Comparison of ENCODE assay signal across 16 cellular contexts in the genomic region with DNA sequence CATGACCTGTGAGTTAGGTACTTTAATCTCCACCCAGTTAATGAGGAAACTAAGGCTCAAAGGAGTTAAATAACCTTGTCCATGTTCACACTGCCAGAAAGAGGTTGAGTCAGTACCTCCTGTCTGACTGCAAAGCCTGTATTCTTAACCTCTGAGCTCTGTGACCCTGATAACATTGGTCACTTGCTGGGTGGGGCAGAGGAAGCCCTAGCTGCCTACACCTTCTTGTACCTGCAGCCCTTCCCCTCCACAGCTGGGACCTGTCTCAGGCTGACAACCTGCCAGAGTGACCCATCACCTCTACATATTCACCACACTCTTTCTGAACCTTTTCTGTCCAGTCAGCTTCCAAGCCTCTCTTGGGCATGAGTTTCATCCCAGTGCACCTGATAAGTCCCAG.
DNase-seq lines count a peak whose midpoint lies in the region; TF ChIP-seq lines count a peak whose summit lies in the region.
"Had no signal": no experiment of that assay in that cellular context is flagged by ENCODE, and none has a peak within 500 bp of the region (broad histone marks: within the 10 kb centered on the region; RNA-seq: fewer than 3 reads in every experiment).

No MANE protein-coding gene starts in this region.

- H3K9me3 ChIP-seq in mammary epithelial cell (replicated peaks; ENCODE audit: insufficient read depth, low read length), result no peaks in the 10 kb centered on the region
- H3K9me3 ChIP-seq in breast epithelium, result no peaks in the 10 kb centered on the region
- H3K9me3 ChIP-seq in esophagus (ENCODE audit: control insufficient read depth in 2 of 2, insufficient read depth in 1 of 2, low read depth in 1 of 2, low read length in 1 of 2), result no peaks in the 10 kb centered on the region
- no peaks in the 10 kb centered on the region for H3K9me3 ChIP-seq in mucosa of rectum (ENCODE audit: control insufficient read depth in 2 of 2, low read length in 2 of 2)
- H3K9me3 ChIP-seq: SJSA1 had no signal

- H3K27me3 ChIP-seq in mammary epithelial cell (ENCODE audit: insufficient read depth, low read length) (no peaks in the 10 kb centered on the region), breast epithelium (no peaks in the 10 kb centered on the region), esophagus (ENCODE audit: control insufficient read depth in 1 of 2, insufficient read depth in 2 of 2, low read length in 2 of 2) (no peaks in the 10 kb centered on the region), mucosa of rectum (ENCODE audit: control insufficient read depth in 2 of 2, insufficient read depth in 2 of 2, low read length in 2 of 2) (peaks cover 0 to 1% of the 10 kb centered on the region in 2 donors)
- H3K27me3 ChIP-seq: SJSA1 had no signal

- H3K36me3 ChIP-seq in mammary epithelial cell (ENCODE audit: insufficient read depth, low read length) (no peaks in the 10 kb centered on the region), breast epithelium (no peaks in the 10 kb centered on the region), esophagus (ENCODE audit: control insufficient read depth in 2 of 2, insufficient read depth in 2 of 2, low read length in 1 of 2) (no peaks in the 10 kb centered on the region), mucosa of rectum (ENCODE audit: control insufficient read depth in 2 of 2, insufficient read depth in 2 of 2, low read length in 2 of 2) (no peaks in the 10 kb centered on the region)
- H3K36me3 ChIP-seq: SJSA1 had no signal

- CTCF ChIA-PET in mammary epithelial cell (lab: Charles Lee; ENCODE audit: low non-redundant PET), result no interaction called here
- CTCF ChIA-PET in GM10248 (lab: Yijun Ruan, JAX), result interaction anchor here (1.0 to 1.4 kb wide), 2 partner anchors 13 to 60 kb away, joined by 3 to 4 read pairs; no protein-coding TSS in a partner anchor

- DNase-seq in mammary epithelial cell (peak; percentile 23), breast epithelium (ENCODE audit: low spot score in 2 of 2) (no peak), NCI-H1930 (lab: John Stamatoyannopoulos, UW) (no peak), HPDE6-E6E7 (ENCODE audit: extremely low spot score) (no peak), GM10248 (ENCODE audit: extremely low spot score) (no peak), NCI-H446 (lab: John Stamatoyannopoulos, UW) (no peak)
- DNase-seq: DMS 273 treated with DMSO at 0.1 percent for 48 hours, DND-41, GM23248, HCEC 1CT, NCI-H1694, NCI-H82 had no signal

- H4K20me1 ChIP-seq in mammary epithelial cell (ENCODE audit: insufficient read depth, low read length), result no peaks in the 10 kb centered on the region

- POLR2A ChIA-PET in GM10248 (lab: Yijun Ruan, JAX), result no interaction called here

- dilution Hi-C loops in mammary epithelial cell (cut with HindIII; ENCODE audit: low sequenced_read_pairs), result no loop called here

- H3K4me3 ChIP-seq in mammary epithelial cell (replicated peaks in 1 of 3; ENCODE audit: insufficient read depth in 1 of 3, low read depth in 2 of 3, low read length in 3 of 3) (no peak overlapping the region), breast epithelium (no peak overlapping the region), esophagus (ENCODE audit: low read depth in 1 of 2, low read length in 2 of 2) (no peak overlapping the region), mucosa of rectum (ENCODE audit: low read length in 2 of 2) (no peak overlapping the region)
- H3K4me3 ChIP-seq: GM23248, SJSA1 had no signal

- intact Hi-C loops in mammary epithelial cell (cut with micrococcal nuclease), result no loop called here
- intact Hi-C loops in breast epithelium (cut with DNase I; ENCODE audit: low total_unique reads), result no loop called here

- H3K27ac ChIP-seq in mammary epithelial cell (ENCODE audit: insufficient read depth, low read depth, low read length) (no peak overlapping the region), breast epithelium (no peak overlapping the region), esophagus (ENCODE audit: low read depth in 2 of 2, low read length in 1 of 2) (peak overlapping the region; percentile 44 to 90), mucosa of rectum (ENCODE audit: low read depth in 2 of 2, low read length in 2 of 2) (peak overlapping the region; percentile 27 to 67)
- H3K27ac ChIP-seq: 22Rv1, GM23248, SJSA1 had no signal

- H3K4me2 ChIP-seq in mammary epithelial cell (ENCODE audit: insufficient read depth, low read depth, low read length), result no peak overlapping the region

- BruUV-seq in mammary epithelial cell (replicated peaks; lab: Mats Ljungman, UMichigan), result no TSS peak

- H2AFZ ChIP-seq in mammary epithelial cell (ENCODE audit: low read depth, low read length), result no peak overlapping the region
- H2AFZ ChIP-seq: GM23248 had no signal

- in situ Hi-C loops in mammary epithelial cell (cut with MboI; ENCODE audit: low sequenced_read_pairs in 2 of 2), result no loop called here

- no peaks in the 10 kb centered on the region for H3K79me2 ChIP-seq in mammary epithelial cell (ENCODE audit: insufficient read depth, low read length)

- TF ChIP-seq CTCF in mammary epithelial cell (conservative IDR thresholded peaks at IDR 0.05 in 1 of 2, IDR thresholded peaks at IDR 0.05 in 1 of 2; ENCODE audit: extremely low read depth in 1 of 2, insufficient read depth in 1 of 2, low read depth in 1 of 2, low read length in 2 of 2) (no peak), breast epithelium (IDR thresholded peaks at IDR 0.05) (no peak), GM10248 (IDR thresholded peaks at IDR 0.05; ENCODE audit: control extremely low read depth, extremely low read depth, low read depth, missing control alignments) (no peak)

- TF ChIP-seq POLR2A in breast epithelium (IDR thresholded peaks at IDR 0.05), result no peak

- H3K4me1 ChIP-seq in mammary epithelial cell (ENCODE audit: insufficient read depth, low read length) (peaks cover 4% of the 10 kb centered on the region), breast epithelium (no peaks in the 10 kb centered on the region), esophagus (ENCODE audit: control insufficient read depth in 2 of 2, insufficient read depth in 2 of 2, low read length in 1 of 2) (peaks cover 0 to 14% of the 10 kb centered on the region in 2 donors), mucosa of rectum (ENCODE audit: control insufficient read depth in 2 of 2, insufficient read depth in 2 of 2, low read length in 2 of 2) (peaks cover 32 to 39% of the 10 kb centered on the region in 2 donors)
- H3K4me1 ChIP-seq: SJSA1 had no signal

- H3K9ac ChIP-seq in mammary epithelial cell (ENCODE audit: insufficient read depth, low read length) (no peak overlapping the region), mucosa of rectum (ENCODE audit: low read depth in 1 of 2, low read length in 2 of 2) (no peak overlapping the region)
- H3K9ac ChIP-seq: GM23248 had no signal

Comparison
In these comparisons a context has a peak if more than half of its experiments do, and no peak if none do; other contexts are left out.
1. H3K27ac ChIP-seq: peak in esophagus (2 of 2) and mucosa of rectum (2 of 2); none in mammary epithelial cell (single experiment) and breast epithelium (0 of 2).